Comparison of ENCODE assay signal across 8 cellular contexts in the genomic region with DNA sequence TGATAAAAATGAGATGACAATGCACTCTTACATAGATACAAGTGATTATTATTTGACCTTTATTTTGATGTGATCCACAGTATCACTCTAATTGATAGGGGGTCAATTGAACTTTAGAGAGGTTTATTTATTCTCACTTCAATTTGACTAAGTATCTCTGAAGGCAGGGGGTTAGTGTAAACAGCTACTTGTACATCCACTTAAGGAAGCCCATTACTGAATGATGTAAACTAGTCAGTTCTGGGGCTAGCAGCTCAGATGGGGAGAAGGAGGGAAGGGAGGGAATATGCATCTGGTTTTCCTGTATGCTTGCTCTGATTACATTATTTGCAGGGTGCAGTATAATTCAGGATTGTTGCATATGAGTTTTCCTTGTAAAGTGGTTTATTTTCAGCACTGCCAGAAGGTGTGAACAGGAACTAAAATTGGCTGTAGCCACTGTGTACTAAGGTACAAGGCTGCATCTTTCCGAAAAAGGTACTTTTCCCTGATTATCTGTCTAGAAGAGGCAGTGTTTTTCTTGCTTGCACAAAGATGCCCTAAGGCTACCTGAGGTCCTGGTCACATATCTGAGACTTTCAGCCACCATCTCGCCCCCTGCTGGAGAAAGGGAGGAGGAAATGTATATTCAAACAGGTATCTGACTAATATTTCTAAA. TPM values are rescaled to one million over a fixed set of nuclear protein-coding genes. Genes with fewer than 3 reads are reported as not detected.
DNase-seq lines count a peak whose midpoint lies in the region; ATAC-seq and TF ChIP-seq lines count a peak whose summit lies in the region.

No MANE protein-coding gene starts in this region.

- no peaks in the 10 kb centered on the region for H3K9me3 ChIP-seq in PC-3 (ENCODE audit: low read length)

- H3K4me1 ChIP-seq in PC-3 (ENCODE audit: insufficient read depth, low read length), result peaks cover 6% of the 10 kb centered on the region

- no peaks in the 10 kb centered on the region for H3K4me1 Mint-ChIP-seq in activated naive CD4-positive, alpha-beta T cell treated with anti-CD3 and anti-CD28 coated beads, Interleukin-2, amount 10 ng/mL, durations not matched to agents 7 days and 5 days

- H3K9me2 ChIP-seq in PC-3 (replicated peaks; ENCODE audit: low read length), result no peaks in the 10 kb centered on the region

- CTCF ChIA-PET in PC-3 (lab: Charles Lee), result no interaction called here
- CTCF ChIA-PET in activated naive CD4-positive, alpha-beta T cell treated with anti-CD3 and anti-CD28 coated beads, Interleukin-2, amount 10 ng/mL, durations not matched to agents 7 days and 5 days (lab: Charles Lee), result interaction anchor here (1.6 to 1.8 kb wide), 2 partner anchors 20 to 26 kb away, joined by 3 to 5 read pairs; no protein-coding TSS in a partner anchor

- BruUV-seq in PC-3 (replicated peaks; lab: Mats Ljungman, UMichigan), result no TSS peak

- no peak overlapping the region for H3K9ac ChIP-seq in PC-3 (ENCODE audit: low read length)

- no peaks in the 10 kb centered on the region for H3K27me3 ChIP-seq in PC-3 (ENCODE audit: low read length)

- no peaks in the 10 kb centered on the region for H4K20me1 ChIP-seq in PC-3 (ENCODE audit: low read length)

- no peak overlapping the region for H2AFZ ChIP-seq in PC-3 (ENCODE audit: low read length)

- H3K9me3 Mint-ChIP-seq in activated naive CD4-positive, alpha-beta T cell treated with anti-CD3 and anti-CD28 coated beads, Interleukin-2, amount 10 ng/mL, durations not matched to agents 7 days and 5 days, result no peaks in the 10 kb centered on the region

- POLR2A ChIA-PET in PC-3 (lab: Charles Lee; ENCODE audit: unreplicated experiment), result no interaction called here

- H3K36me3 Mint-ChIP-seq in activated naive CD4-positive, alpha-beta T cell treated with anti-CD3 and anti-CD28 coated beads, Interleukin-2, amount 10 ng/mL, durations not matched to agents 7 days and 5 days, result peaks cover 3% of the 10 kb centered on the region

- no peak overlapping the region for H3K4me2 ChIP-seq in PC-3 (ENCODE audit: low read length)

- H3K4me3 Mint-ChIP-seq in activated naive CD4-positive, alpha-beta T cell treated with anti-CD3 and anti-CD28 coated beads, Interleukin-2, amount 10 ng/mL, durations not matched to agents 7 days and 5 days, result no peak overlapping the region

- peak; percentile 75 for TF ChIP-seq CTCF in PC-3 (conservative IDR thresholded peaks at IDR 0.05; ENCODE audit: low read depth, low read length)

- H3K79me2 ChIP-seq in PC-3 (ENCODE audit: low read length), result 0 out of 2 replicates have a peak, but pooled peaks cover 9% of the 10 kb centered on the region

- no peak overlapping the region for H3K27ac ChIP-seq in PC-3 (ENCODE audit: low read length)

- H3K4me3 ChIP-seq in PC-3 (ENCODE audit: low read length), result no peak overlapping the region

- intact Hi-C loops in PC-3 (cut with micrococcal nuclease), result loop anchor here (5.0 kb wide), 1 partner anchor 132 kb away; no protein-coding TSS in a partner anchor

- H3K27ac Mint-ChIP-seq in activated naive CD4-positive, alpha-beta T cell treated with anti-CD3 and anti-CD28 coated beads, Interleukin-2, amount 10 ng/mL, durations not matched to agents 7 days and 5 days, result no peak overlapping the region

- peak; percentile 48 for ATAC-seq in GM21529 (IDR thresholded peaks at IDR 0.05; ENCODE audit: unreplicated experiment)
- ATAC-seq in PC-3, result no peak
- ATAC-seq in HG03439 (IDR thresholded peaks at IDR 0.05; ENCODE audit: unreplicated experiment), result no peak

- no peaks in the 10 kb centered on the region for H3F3A ChIP-seq in PC-3 (ENCODE audit: low read length, unreplicated experiment)

- H3K27me3 Mint-ChIP-seq in activated naive CD4-positive, alpha-beta T cell treated with anti-CD3 and anti-CD28 coated beads, Interleukin-2, amount 10 ng/mL, durations not matched to agents 7 days and 5 days, result no peaks in the 10 kb centered on the region

- DNase-seq in CD1c-positive myeloid dendritic cell (ENCODE audit: extremely low spot score), result peak; percentile 34
- DNase-seq in PC-3, result peak; percentile 70
- peak; percentile 60 for DNase-seq in activated naive CD4-positive, alpha-beta T cell treated with anti-CD3 and anti-CD28 coated beads, Interleukin-2, amount 10 ng/mL, durations not matched to agents 7 days and 5 days
- peak; percentile 12 for DNase-seq in iPS DF 19.7 (ENCODE audit: low read depth, low spot score)
- peak; percentile 60 for DNase-seq in stimulated activated CD4-positive, alpha-beta T cell treated with anti-CD3 and anti-CD28 coated beads, Interleukin-4, amount 100 ng/mL, for 24 hours
- no peak for DNase-seq in NCI-H1092 treated with DMSO at 0.1 percent for 48 hours (lab: John Stamatoyannopoulos, UW)

- no peaks in the 10 kb centered on the region for H3K36me3 ChIP-seq in PC-3 (ENCODE audit: low read depth, low read length)

RNA-seq across cellular contexts. Expression of a gene that starts 51.2 kb away (rescaled TPM):
- 48.6 and 59.0 TPM in 2 replicates for total RNA-seq in PC-3 (2014; rRNA removed)

RNA-seq across cellular contexts. Expression of a gene that starts 51.3 kb away (rescaled TPM):
- total RNA-seq in PC-3 (2014; rRNA removed), result 3.4 and 6.0 TPM in 2 replicates
